In genomic region chr19:48513289-48514122, GRCh38 we compare ENCODE assay signal across 1 cellular context.
TF ChIP-seq lines count a peak whose summit lies in the region.

No MANE protein-coding gene starts in this region.

TF ChIP-seq in HepG2, 621 proteins besides CTCF, POLR2A, EP300 and RAD21 (continued from another document and continues in another):
- TF ChIP-seq ARHGAP35 (CRISPR knock-in tag; IDR thresholded peaks at IDR 0.05; ENCODE audit: borderline replicate concordance) = 0 out of 2 replicates have a peak, but pooled peaks have one; percentile 42
- no peak for TF ChIP-seq SMC3 (IDR thresholded peaks at IDR 0.05; ENCODE audit: low read length)
- TF ChIP-seq NR2F6 (IDR thresholded peaks at IDR 0.05) = no peak
- TF ChIP-seq NR2F6 (CRISPR knock-in tag; IDR thresholded peaks at IDR 0.05) = 0 out of 2 replicates have a peak, but pooled peaks have one; percentile 9
- 0 out of 2 replicates have a peak, but pooled peaks have one; percentile 41 for TF ChIP-seq PITX1 (CRISPR knock-in tag; IDR thresholded peaks at IDR 0.05)
- peak; percentile 52; the same call in 1 of the 2 replicates for TF ChIP-seq ARNT2 (CRISPR knock-in tag; IDR thresholded peaks at IDR 0.05; ENCODE audit: low read depth)
- no peak for TF ChIP-seq CBX2 (IDR thresholded peaks at IDR 0.05; ENCODE audit: low read depth, low read length)
- TF ChIP-seq CBX2 (CRISPR knock-in tag; IDR thresholded peaks at IDR 0.05; ENCODE audit: low read depth) = no peak
- no peak for TF ChIP-seq NR2F2 (IDR thresholded peaks at IDR 0.05; ENCODE audit: borderline replicate concordance, low read depth)
- no peak for TF ChIP-seq HDAC6 (IDR thresholded peaks at IDR 0.05; ENCODE audit: low read depth, low read length)
- no peak for TF ChIP-seq ZNF513 (CRISPR knock-in tag; conservative IDR thresholded peaks at IDR 0.05)
- no peak for TF ChIP-seq ZNF784 (CRISPR knock-in tag; IDR thresholded peaks at IDR 0.05; ENCODE audit: borderline replicate concordance)
- no peak for TF ChIP-seq IKZF1 (IDR thresholded peaks at IDR 0.05)
- no peak for TF ChIP-seq SP140L (CRISPR knock-in tag; IDR thresholded peaks at IDR 0.05; ENCODE audit: borderline replicate concordance)
- no peak for TF ChIP-seq YY1 (IDR thresholded peaks at IDR 0.05; ENCODE audit: insufficient read depth, insufficient replicate concordance, low read depth, low read length)
- no peak for TF ChIP-seq DNMT3B (CRISPR knock-in tag; conservative IDR thresholded peaks at IDR 0.05)
- 0 out of 2 replicates have a peak, but pooled peaks have one; percentile 37 for TF ChIP-seq HINFP (CRISPR knock-in tag; IDR thresholded peaks at IDR 0.05; ENCODE audit: low read depth)
- no peak for TF ChIP-seq ZNF121 (CRISPR knock-in tag; IDR thresholded peaks at IDR 0.05)
- TF ChIP-seq THAP8 (CRISPR knock-in tag; IDR thresholded peaks at IDR 0.05; ENCODE audit: borderline replicate concordance) = no peak
- no peak for TF ChIP-seq ZKSCAN5 (CRISPR knock-in tag; IDR thresholded peaks at IDR 0.05)
- peak; percentile 54 for TF ChIP-seq ZFY (CRISPR knock-in tag; IDR thresholded peaks at IDR 0.05)
- TF ChIP-seq JARID2 (CRISPR knock-in tag; IDR thresholded peaks at IDR 0.05; ENCODE audit: insufficient replicate concordance) = no peak
- TF ChIP-seq ZNF3 (CRISPR knock-in tag; IDR thresholded peaks at IDR 0.05) = no peak
- TF ChIP-seq JUNB (CRISPR knock-in tag; IDR thresholded peaks at IDR 0.05; ENCODE audit: borderline replicate concordance) = no peak
- 0 out of 2 replicates have a peak, but pooled peaks have one; percentile 29 for TF ChIP-seq YEATS4 (CRISPR knock-in tag; IDR thresholded peaks at IDR 0.05; ENCODE audit: borderline replicate concordance)
- no peak for TF ChIP-seq ATF7 (IDR thresholded peaks at IDR 0.05)
- no peak for TF ChIP-seq ATF7 (CRISPR knock-in tag; IDR thresholded peaks at IDR 0.05)
- TF ChIP-seq NCOA5 (CRISPR knock-in tag; IDR thresholded peaks at IDR 0.05) = no peak
- TF ChIP-seq XBP1 (CRISPR knock-in tag; IDR thresholded peaks at IDR 0.05) = no peak
- TF ChIP-seq ZBTB7B (CRISPR knock-in tag; IDR thresholded peaks at IDR 0.05) = 0 out of 2 replicates have a peak, but pooled peaks have one; percentile 25
- TF ChIP-seq ZNF501 (CRISPR knock-in tag; IDR thresholded peaks at IDR 0.05) = peak; percentile 76
- 0 out of 2 replicates have a peak, but pooled peaks have one; percentile 29 for TF ChIP-seq RELA (CRISPR knock-in tag; IDR thresholded peaks at IDR 0.05)
- no peak for TF ChIP-seq RORA (CRISPR knock-in tag; IDR thresholded peaks at IDR 0.05)
- no peak for TF ChIP-seq RBAK (CRISPR knock-in tag; IDR thresholded peaks at IDR 0.05)
- TF ChIP-seq NFRKB (IDR thresholded peaks at IDR 0.05) = no peak
- TF ChIP-seq ZNF564 (CRISPR knock-in tag; IDR thresholded peaks at IDR 0.05) = no peak
- no peak for TF ChIP-seq MEIS1 (CRISPR knock-in tag; IDR thresholded peaks at IDR 0.05; ENCODE audit: borderline replicate concordance)
- no peak for TF ChIP-seq PAWR (CRISPR knock-in tag; IDR thresholded peaks at IDR 0.05; ENCODE audit: borderline replicate concordance)
- TF ChIP-seq KLF16 (CRISPR knock-in tag; IDR thresholded peaks at IDR 0.05) = no peak
- TF ChIP-seq CENPT (CRISPR knock-in tag; IDR thresholded peaks at IDR 0.05; ENCODE audit: low read depth) = no peak
- TF ChIP-seq ZNF724P (CRISPR knock-in tag; IDR thresholded peaks at IDR 0.05; ENCODE audit: borderline replicate concordance) = 0 out of 2 replicates have a peak, but pooled peaks have one; percentile 28
- no peak for TF ChIP-seq SRSF9 (IDR thresholded peaks at IDR 0.05; ENCODE audit: borderline replicate concordance, insufficient read depth, low read depth, low read length, poor library complexity, severe bottlenecking)
- TF ChIP-seq ZFP37 (CRISPR knock-in tag; IDR thresholded peaks at IDR 0.05; ENCODE audit: borderline replicate concordance) = no peak
- TF ChIP-seq ZNF276 (CRISPR knock-in tag; IDR thresholded peaks at IDR 0.05; ENCODE audit: low read depth) = 0 out of 2 replicates have a peak, but pooled peaks have one; percentile 63
- TF ChIP-seq FOSL2 (CRISPR knock-in tag; IDR thresholded peaks at IDR 0.05) = peak; percentile 5; the same call in 1 of the 2 replicates
- no peak for TF ChIP-seq ZNF75D (CRISPR knock-in tag; IDR thresholded peaks at IDR 0.05; ENCODE audit: borderline replicate concordance)
- TF ChIP-seq HES4 (CRISPR knock-in tag; IDR thresholded peaks at IDR 0.05; ENCODE audit: borderline replicate concordance) = 0 out of 2 replicates have a peak, but pooled peaks have one; percentile 26
- no peak for TF ChIP-seq ZBTB42 (CRISPR knock-in tag; IDR thresholded peaks at IDR 0.05)
- no peak for TF ChIP-seq BRF2 (CRISPR knock-in tag; IDR thresholded peaks at IDR 0.05)
- no peak for TF ChIP-seq ZNF503 (CRISPR knock-in tag; IDR thresholded peaks at IDR 0.05)
- TF ChIP-seq ZEB1 (IDR thresholded peaks at IDR 0.05; ENCODE audit: insufficient replicate concordance, low read depth) = no peak
- TF ChIP-seq RBM22 (optimal IDR thresholded peaks at IDR 0.05; ENCODE audit: low read length) = no peak
- no peak for TF ChIP-seq PRPF4 (IDR thresholded peaks at IDR 0.05; ENCODE audit: low read depth, low read length, poor library complexity, severe bottlenecking)
- TF ChIP-seq MTF1 (CRISPR knock-in tag; IDR thresholded peaks at IDR 0.05) = no peak
- TF ChIP-seq PCBP2 (optimal IDR thresholded peaks at IDR 0.05; ENCODE audit: low read depth, low read length, poor library complexity, severe bottlenecking) = no peak
- peak; percentile 90; the same call in 1 of the 2 replicates for TF ChIP-seq KDM1A (CRISPR knock-in tag; IDR thresholded peaks at IDR 0.05)
- TF ChIP-seq ZNF704 (CRISPR knock-in tag; IDR thresholded peaks at IDR 0.05; ENCODE audit: borderline replicate concordance) = no peak
- TF ChIP-seq ZNF484 (CRISPR knock-in tag; IDR thresholded peaks at IDR 0.05; ENCODE audit: borderline replicate concordance, low read depth) = no peak
- TF ChIP-seq BATF2 (CRISPR knock-in tag; IDR thresholded peaks at IDR 0.05) = no peak
- no peak for TF ChIP-seq ZNF24 (IDR thresholded peaks at IDR 0.05)
- TF ChIP-seq ZNF282 (IDR thresholded peaks at IDR 0.05; ENCODE audit: partially characterized antibody) = no peak
- no peak for TF ChIP-seq HOMEZ (CRISPR knock-in tag; IDR thresholded peaks at IDR 0.05; ENCODE audit: low read depth)
- no peak for TF ChIP-seq ARNTL (CRISPR knock-in tag; IDR thresholded peaks at IDR 0.05)
- TF ChIP-seq DBP (CRISPR knock-in tag; IDR thresholded peaks at IDR 0.05; ENCODE audit: not compliant biosample characterization) = no peak
- no peak for TF ChIP-seq ZNF451 (CRISPR knock-in tag; IDR thresholded peaks at IDR 0.05)
- TF ChIP-seq ZNF17 (CRISPR knock-in tag; IDR thresholded peaks at IDR 0.05) = no peak
